ENCODE assay signal across 13 cellular contexts in the genomic region with DNA sequence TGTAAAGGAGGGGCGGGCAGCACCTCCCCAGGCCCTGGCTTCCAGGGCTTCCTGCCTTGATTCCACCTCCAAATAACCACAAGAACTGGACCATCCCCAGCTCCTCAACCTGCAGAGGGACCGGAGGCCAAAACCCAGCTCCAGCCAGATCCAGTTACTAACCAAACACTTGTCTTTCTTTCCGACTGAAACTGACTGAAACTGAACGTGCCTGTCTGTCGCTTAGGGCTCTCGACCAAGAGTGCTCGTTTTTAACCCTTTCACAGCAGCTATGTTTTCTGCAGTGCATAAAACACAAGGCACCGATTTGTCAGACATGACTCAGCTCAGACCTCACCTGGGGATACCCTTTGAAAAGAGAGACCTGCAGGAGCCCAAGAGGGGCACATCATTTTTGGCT.
A peak's percentile ranks its signal among the peaks of the same experiment; 100 is the strongest.
DNase-seq lines count a peak whose midpoint lies in the region; ATAC-seq, FAIRE-seq and TF ChIP-seq lines count a peak whose summit lies in the region.
"Had no signal": no experiment of that assay in that cellular context is flagged by ENCODE, and none has a peak within 500 bp of the region (broad histone marks: within the 10 kb centered on the region; RNA-seq: fewer than 3 reads in every experiment).

No MANE protein-coding gene starts in this region.

- H2BK120ac ChIP-seq in neuronal stem cell (ENCODE audit: low read depth, low read length): no peak overlapping the region

- H3K18ac ChIP-seq in neuronal stem cell (ENCODE audit: low read length): peak overlapping the region; percentile 72

- no peak overlapping the region for H3K23ac ChIP-seq in neuronal stem cell (ENCODE audit: low read depth, low read length, poor library complexity)

- H3K9ac ChIP-seq in neuronal stem cell (ENCODE audit: low read depth, low read length, poor library complexity): no peak overlapping the region

- H3K27ac ChIP-seq in ascending aorta (peak overlapping the region; percentile 28 to 87), neuronal stem cell (replicated peaks; ENCODE audit: low read length) (no peak overlapping the region)

- intact Hi-C loops in ascending aorta (cut with DNase I): no loop called here

- no peaks in the 10 kb centered on the region for H3K9me3 ChIP-seq in ascending aorta
- no peaks in the 10 kb centered on the region for H3K9me3 ChIP-seq in neuronal stem cell (replicated peaks in 1 of 2; ENCODE audit: control insufficient read depth in 2 of 2, insufficient read depth in 1 of 2, low read depth in 1 of 2, low read length in 2 of 2)

- no peak overlapping the region for H3K4me3 ChIP-seq in ascending aorta
- H3K4me3 ChIP-seq in neuronal stem cell (ENCODE audit: low read length in 2 of 2): no peak overlapping the region
- H3K4me3 ChIP-seq: dorsolateral prefrontal cortex had no signal

- TF ChIP-seq CTCF in ascending aorta (IDR thresholded peaks at IDR 0.05): no peak

- DNase-seq in DMS53 treated with DMSO at 0.1 percent for 48 hours (lab: John Stamatoyannopoulos, UW; ENCODE audit: unreplicated experiment): peak; percentile 98
- peak; percentile 91 for DNase-seq in NCI-H2029 (lab: John Stamatoyannopoulos, UW)
- no peak for DNase-seq in ascending aorta (ENCODE audit: low spot score in 2 of 2)
- no peak for DNase-seq in neuronal stem cell (ENCODE audit: low spot score)
- no peak for DNase-seq in SW480 (ENCODE audit: low spot score)
- DNase-seq in MV-4-11 (lab: John Stamatoyannopoulos, UW): no peak
- no peak for DNase-seq in HTR-8/SVneo (ENCODE audit: insufficient read length, low spot score)
- DNase-seq: activated naive CD8-positive, alpha-beta T cell treated with anti-CD3 and anti-CD28 coated beads, Interleukin-2, amount 50 U/mL, for 24 hours; C1 segment of cervical spinal cord; dorsolateral prefrontal cortex; nucleus accumbens; T1000 had no signal

- no peak overlapping the region for H4K91ac ChIP-seq in neuronal stem cell (ENCODE audit: low read depth, low read length, poor library complexity)

- H3K79me1 ChIP-seq in neuronal stem cell (ENCODE audit: low read depth, low read length): no peaks in the 10 kb centered on the region

- H4K8ac ChIP-seq in neuronal stem cell (ENCODE audit: low read depth, low read length): no peak overlapping the region

- no peak overlapping the region for H3K4me2 ChIP-seq in neuronal stem cell (ENCODE audit: insufficient read depth, low read length, poor library complexity, severe bottlenecking)

- H3K4me1 ChIP-seq in ascending aorta (peaks cover 3 to 44% of the 10 kb centered on the region in 2 donors), neuronal stem cell (ENCODE audit: control insufficient read depth in 2 of 2, insufficient read depth in 1 of 2, low read depth in 1 of 2, low read length in 2 of 2) (peaks cover 16 to 24% of the 10 kb centered on the region in 2 donors)

- no CpG with 5 or more reads among the region's 8 CpGs for WGBS in neuronal stem cell (ENCODE audit: extremely low coverage in 2 of 2, insufficient read length in 2 of 2, insufficient replicate concordance in 1 of 2), 2 donors

- ATAC-seq in HG03025 (IDR thresholded peaks at IDR 0.05; ENCODE audit: low FRiP score, unreplicated experiment): no peak
- ATAC-seq: activated naive CD8-positive, alpha-beta T cell treated with anti-CD3 and anti-CD28 coated beads, Interleukin-2, amount 50 U/mL, for 24 hours had no signal

- H3K4ac ChIP-seq in neuronal stem cell (ENCODE audit: low read length): no peak overlapping the region

- H2BK15ac ChIP-seq in neuronal stem cell (ENCODE audit: low read length): no peak overlapping the region

- H2AK5ac ChIP-seq in neuronal stem cell (ENCODE audit: low read depth, low read length): no peak overlapping the region

- no peak overlapping the region for H2BK12ac ChIP-seq in neuronal stem cell (ENCODE audit: low read length)

- no peak overlapping the region for H2BK5ac ChIP-seq in neuronal stem cell (ENCODE audit: low read length)

- H3K36me3 ChIP-seq in ascending aorta (no peaks in the 10 kb centered on the region), neuronal stem cell (replicated peaks in 1 of 2; ENCODE audit: control insufficient read depth in 2 of 2, insufficient read depth in 2 of 2, low read length in 2 of 2) (no peaks in the 10 kb centered on the region)

- H2AFZ ChIP-seq in neuronal stem cell (ENCODE audit: low read length): peak overlapping the region; percentile 75

- no peak overlapping the region for H3K14ac ChIP-seq in neuronal stem cell (ENCODE audit: low read length)

- FAIRE-seq in HTR-8/SVneo (lab: Jason Lieb, UNC): no peak

- no peaks in the 10 kb centered on the region for H3K27me3 ChIP-seq in ascending aorta
- H3K27me3 ChIP-seq in neuronal stem cell (ENCODE audit: control insufficient read depth in 3 of 3, insufficient read depth in 3 of 3, low read depth in 1 of 3, low read length in 3 of 3): peaks cover 0 to 33% (median 0%) of the 10 kb centered on the region in 3 experiments

Comparison
In these comparisons a context has a peak if more than half of its experiments do, and no peak if none do; other contexts are left out.
1. DNase-seq: peak in DMS53 treated with DMSO at 0.1 percent for 48 hours (single experiment) and NCI-H2029 (single experiment); none in ascending aorta (0 of 2), neuronal stem cell (single experiment), SW480 (single experiment), MV-4-11 (single experiment) and HTR-8/SVneo (single experiment).